ENCODE assay signal across 1 cellular context in genomic region chr9:109319631-109320233, GRCh38.
A peak's percentile ranks its signal among the peaks of the same experiment; 100 is the strongest.
TF ChIP-seq lines count a peak whose summit lies in the region.

No MANE protein-coding gene starts in this region.

TF ChIP-seq in HepG2, 621 proteins besides CTCF, POLR2A, EP300 and RAD21 (continued from another document):
- no peak for TF ChIP-seq ZNF276 (CRISPR knock-in tag; IDR thresholded peaks at IDR 0.05; ENCODE audit: low read depth)
- 0 out of 2 replicates have a peak, but pooled peaks have one; percentile 29 for TF ChIP-seq SALL2 (CRISPR knock-in tag; IDR thresholded peaks at IDR 0.05)
- TF ChIP-seq ZNF430 (CRISPR knock-in tag; IDR thresholded peaks at IDR 0.05): no peak
- TF ChIP-seq NRL (CRISPR knock-in tag; IDR thresholded peaks at IDR 0.05; ENCODE audit: borderline replicate concordance): 0 out of 2 replicates have a peak, but pooled peaks have one; percentile 37
- no peak for TF ChIP-seq AKNA (CRISPR knock-in tag; IDR thresholded peaks at IDR 0.05; ENCODE audit: borderline replicate concordance)
- 0 out of 2 replicates have a peak, but pooled peaks have one; percentile 11 for TF ChIP-seq ZNF484 (CRISPR knock-in tag; IDR thresholded peaks at IDR 0.05; ENCODE audit: borderline replicate concordance, low read depth)
- TF ChIP-seq YEATS4 (CRISPR knock-in tag; IDR thresholded peaks at IDR 0.05; ENCODE audit: borderline replicate concordance): 0 out of 2 replicates have a peak, but pooled peaks have one; percentile 31
- TF ChIP-seq ZNF329 (CRISPR knock-in tag; IDR thresholded peaks at IDR 0.05; ENCODE audit: low read depth): no peak
- TF ChIP-seq ETS1 (CRISPR knock-in tag; IDR thresholded peaks at IDR 0.05): 0 out of 2 replicates have a peak, but pooled peaks have one; percentile 28
- 0 out of 2 replicates have a peak, but pooled peaks have one; percentile 7 for TF ChIP-seq UBTF (CRISPR knock-in tag; IDR thresholded peaks at IDR 0.05)
- TF ChIP-seq ZFP82 (CRISPR knock-in tag; IDR thresholded peaks at IDR 0.05; ENCODE audit: borderline replicate concordance): peak; percentile 66; the same call in 1 of the 2 replicates
- TF ChIP-seq SALL1 (CRISPR knock-in tag; IDR thresholded peaks at IDR 0.05): peak; percentile 14; the same call in 1 of the 2 replicates
- 0 out of 2 replicates have a peak, but pooled peaks have one; percentile 6 for TF ChIP-seq SPEN (CRISPR knock-in tag; IDR thresholded peaks at IDR 0.05; ENCODE audit: low read depth)
- peak; percentile 58; the same call in 1 of the 2 replicates for TF ChIP-seq ZNF547 (CRISPR knock-in tag; IDR thresholded peaks at IDR 0.05)
- TF ChIP-seq, protein P1, sequence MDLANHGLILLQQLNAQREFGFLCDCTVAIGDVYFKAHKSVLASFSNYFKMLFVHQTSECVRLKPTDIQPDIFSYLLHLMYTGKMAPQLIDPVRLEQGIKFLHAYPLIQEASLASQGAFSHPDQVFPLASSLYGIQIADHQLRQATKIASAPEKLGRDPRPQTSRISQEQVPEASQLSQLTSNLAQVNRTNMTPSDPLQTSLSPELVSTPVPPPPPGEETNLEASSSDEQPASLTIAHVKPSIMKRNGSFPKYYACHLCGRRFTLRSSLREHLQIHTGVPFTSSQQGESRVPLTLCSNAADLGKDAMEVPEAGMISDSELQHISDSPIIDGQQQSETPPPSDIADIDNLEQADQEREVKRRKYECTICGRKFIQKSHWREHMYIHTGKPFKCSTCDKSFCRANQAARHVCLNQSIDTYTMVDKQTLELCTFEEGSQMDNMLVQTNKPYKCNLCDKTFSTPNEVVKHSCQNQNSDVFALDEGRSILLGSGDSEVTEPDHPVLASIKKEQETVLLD (CRISPR knock-in tag; IDR thresholded peaks at IDR 0.05; ENCODE audit: low read depth): 0 out of 2 replicates have a peak, but pooled peaks have one; percentile 17
- 0 out of 2 replicates have a peak, but pooled peaks have one; percentile 5 for TF ChIP-seq CHCHD3 (CRISPR knock-in tag; IDR thresholded peaks at IDR 0.05)
